ENCODE assay signal across 7 cellular contexts in the genomic region with DNA sequence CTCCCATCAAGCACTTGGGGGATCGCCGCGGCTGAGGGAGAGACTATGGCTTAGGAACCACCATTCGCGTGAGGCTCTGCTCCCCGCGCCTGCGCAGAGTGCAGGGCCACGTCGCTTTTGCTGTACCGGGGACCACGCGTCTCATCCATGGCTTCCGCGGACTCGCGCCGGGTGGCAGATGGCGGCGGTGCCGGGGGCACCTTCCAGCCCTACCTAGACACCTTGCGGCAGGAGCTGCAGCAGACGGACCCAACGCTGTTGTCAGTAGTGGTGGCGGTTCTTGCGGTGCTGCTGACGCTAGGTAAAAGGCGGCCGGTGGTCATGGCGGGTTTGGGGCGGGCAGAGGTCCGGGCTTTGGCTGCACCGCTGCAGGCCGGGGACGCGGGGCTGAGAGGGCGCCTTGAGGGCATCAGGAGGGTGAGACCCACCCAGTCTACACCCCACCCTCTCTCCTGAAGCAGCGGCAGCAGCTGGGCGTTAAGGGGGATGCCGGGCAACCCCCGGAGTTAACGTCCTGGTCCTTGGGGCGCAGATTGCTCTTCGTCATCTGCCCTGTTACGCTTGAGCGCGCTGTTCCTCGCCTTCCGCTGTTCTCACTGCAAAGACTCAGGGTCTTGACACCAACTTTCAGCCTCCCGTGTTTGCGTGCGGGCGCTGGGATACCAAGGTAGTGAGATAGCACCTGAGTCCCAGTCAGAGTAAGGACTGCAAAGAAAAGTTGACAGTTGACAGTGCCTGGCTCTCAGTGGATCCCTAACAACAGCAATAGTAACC.
DNase-seq lines count a peak whose midpoint lies in the region; ATAC-seq lines count a peak whose summit lies in the region.

A gene with protein sequence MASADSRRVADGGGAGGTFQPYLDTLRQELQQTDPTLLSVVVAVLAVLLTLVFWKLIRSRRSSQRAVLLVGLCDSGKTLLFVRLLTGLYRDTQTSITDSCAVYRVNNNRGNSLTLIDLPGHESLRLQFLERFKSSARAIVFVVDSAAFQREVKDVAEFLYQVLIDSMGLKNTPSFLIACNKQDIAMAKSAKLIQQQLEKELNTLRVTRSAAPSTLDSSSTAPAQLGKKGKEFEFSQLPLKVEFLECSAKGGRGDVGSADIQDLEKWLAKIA (plus strand): TSS at position 114 of the 774 bp plus-strand sequence. CDS start 34 bp downstream, at position 148.

- peak; percentile 97 for ATAC-seq in GM18517 (IDR thresholded peaks at IDR 0.05; ENCODE audit: unreplicated experiment)
- ATAC-seq in HG03039 (IDR thresholded peaks at IDR 0.05; ENCODE audit: unreplicated experiment): peak; percentile 98

- DNase-seq in NCI-H2081 (lab: John Stamatoyannopoulos, UW): peak; percentile 96 to 99
- peak; percentile 93 for DNase-seq in T-helper 9 cell
- peak; percentile 97 for DNase-seq in astrocyte of the hippocampus (ENCODE audit: low read depth, low spot score)
- DNase-seq in hippocampal formation (lab: John Stamatoyannopoulos, UW): peak; percentile 93 to 95
- DNase-seq in retina: peak; percentile 95

Comparison
In these comparisons a context has a peak if more than half of its experiments do, and no peak if none do; other contexts are left out.
1. Peak in every context shown above with its lines: DNase-seq and ATAC-seq.